Comparison of ENCODE assay signal across 8 cellular contexts in genomic region chr1:50968021-50968883, GRCh38. TPM values are rescaled to one million over a fixed set of nuclear protein-coding genes. Genes with fewer than 3 reads are reported as not detected.
DNase-seq lines count a peak whose midpoint lies in the region; ATAC-seq and TF ChIP-seq lines count a peak whose summit lies in the region.

No MANE protein-coding gene starts in this region.

- peak overlapping the region; percentile 1 for H2BK120ac ChIP-seq in trophoblast cell (ENCODE audit: insufficient read depth, low read length, poor library complexity)

- H3K4me1 ChIP-seq in cardiac muscle cell (ENCODE audit: low read depth) (no peaks in the 10 kb centered on the region), trophoblast cell (ENCODE audit: control insufficient read depth in 1 of 2, insufficient read depth in 2 of 2, low read length in 2 of 2) (peaks cover 6 to 10% of the 10 kb centered on the region in 2 experiments)

- no peaks in the 10 kb centered on the region for H3K9me3 Mint-ChIP-seq in type B pancreatic cell

- H3K79me2 ChIP-seq in trophoblast cell (ENCODE audit: control insufficient read depth, insufficient read depth, low read length, poor library complexity): no peaks in the 10 kb centered on the region

- H3K27ac ChIP-seq in cardiac muscle cell: peak overlapping the region; percentile 7
- H3K27ac ChIP-seq in trophoblast cell (ENCODE audit: low read depth, low read length): peak overlapping the region; percentile 12

- H3K23ac ChIP-seq in trophoblast cell (ENCODE audit: low read length): no peak overlapping the region

- no peak overlapping the region for H3K4ac ChIP-seq in trophoblast cell (ENCODE audit: low read depth, low read length)

- H3K27ac Mint-ChIP-seq in type B pancreatic cell: peak overlapping the region; percentile 71

- DNase-seq in NCI-H1092 treated with DMSO at 0.1 percent for 48 hours (lab: John Stamatoyannopoulos, UW) (peak; percentile 89), SKM-1 treated with dmso at 0.1 percent for 144 hours (lab: John Stamatoyannopoulos, UW; ENCODE audit: unreplicated experiment) (peak; percentile 82), cardiac muscle cell (ENCODE audit: low read depth in 1 of 2, low spot score in 1 of 2) (peak; percentile 88 to 96), trophoblast cell (peak; percentile 85 to 88), type B pancreatic cell (ENCODE audit: extremely low spot score, unreplicated experiment) (peak; percentile 85)
- DNase-seq in activated naive CD8-positive, alpha-beta T cell treated with anti-CD3 and anti-CD28 coated beads, Interleukin-2, amount 50 U/mL, for 16 hours (ENCODE audit: low read depth, low spot score): peak; percentile 42

- H3K27me3 ChIP-seq in cardiac muscle cell (peaks cover 93% of the 10 kb centered on the region), trophoblast cell (ENCODE audit: insufficient read depth, low read length) (peaks cover 9% of the 10 kb centered on the region)

- H3K36me3 ChIP-seq in cardiac muscle cell (no peaks in the 10 kb centered on the region), trophoblast cell (ENCODE audit: control insufficient read depth in 1 of 2, insufficient read depth in 2 of 2, low read length in 2 of 2) (no peaks in the 10 kb centered on the region)

- no peak overlapping the region for H2BK12ac ChIP-seq in trophoblast cell (ENCODE audit: low read length)

- H2AK5ac ChIP-seq in trophoblast cell (ENCODE audit: low read length): no peak overlapping the region

- peak overlapping the region; percentile 68 for H4K8ac ChIP-seq in trophoblast cell (ENCODE audit: low read depth, low read length)

- H3K18ac ChIP-seq in trophoblast cell (ENCODE audit: low read length): no peak overlapping the region

- no peak overlapping the region for H4K12ac ChIP-seq in trophoblast cell (ENCODE audit: low read depth, low read length)

- peaks cover 4% of the 10 kb centered on the region for H3K79me1 ChIP-seq in trophoblast cell (ENCODE audit: low read length)

- peak overlapping the region; percentile 91 for H3K4me2 ChIP-seq in trophoblast cell (ENCODE audit: low read length)

- peak overlapping the region; percentile 61 for H2AFZ ChIP-seq in trophoblast cell (ENCODE audit: insufficient read depth, low read length, poor library complexity)

- peaks cover 8% of the 10 kb centered on the region for H3K4me1 Mint-ChIP-seq in type B pancreatic cell (ENCODE audit: unreplicated experiment)

- no peak overlapping the region for H4K91ac ChIP-seq in trophoblast cell (ENCODE audit: low read depth, low read length)

- peak; percentile 48 for TF ChIP-seq CTCF in cardiac muscle cell (IDR thresholded peaks at IDR 0.05; ENCODE audit: low read depth, low read length)
- peak; percentile 65 for TF ChIP-seq CTCF in type B pancreatic cell (conservative IDR thresholded peaks at IDR 0.05)

- H2BK5ac ChIP-seq in trophoblast cell (ENCODE audit: low read depth, low read length, poor library complexity): no peak overlapping the region

- H3K9ac ChIP-seq in trophoblast cell (ENCODE audit: low read length): peak overlapping the region; percentile 54

- no CpG with 5 or more reads among the region's 80 CpGs for WGBS in trophoblast cell (ENCODE audit: extremely low coverage, insufficient coverage, insufficient read length)

- H3K36me3 Mint-ChIP-seq in type B pancreatic cell: no peaks in the 10 kb centered on the region

- H3K4me3 ChIP-seq in GM08714 (ENCODE audit: low read length) (peak overlapping the region; percentile 93), cardiac muscle cell (peak overlapping the region; percentile 58), trophoblast cell (ENCODE audit: low read depth, low read length) (peak overlapping the region; percentile 74)

- no peak overlapping the region for H3K14ac ChIP-seq in trophoblast cell (ENCODE audit: low read length)

- peaks cover 79% of the 10 kb centered on the region for H3K27me3 Mint-ChIP-seq in type B pancreatic cell

- H3K9me3 ChIP-seq in cardiac muscle cell (ENCODE audit: low read depth) (no peaks in the 10 kb centered on the region), trophoblast cell (ENCODE audit: insufficient read depth, low read depth, low read length) (no peaks in the 10 kb centered on the region)

- peak overlapping the region; percentile 92 for H3K4me3 Mint-ChIP-seq in type B pancreatic cell

- peak; percentile 54 for ATAC-seq in HG02588 (IDR thresholded peaks at IDR 0.05; ENCODE audit: unreplicated experiment)

RNA-seq across cellular contexts. Expression of gene CDKN2C, which starts 1.8 kb away (rescaled TPM):
- total RNA-seq in cardiac muscle cell: 0.39 and 5.5 TPM in 2 replicates
- 0.54 and 2.5 TPM in 2 replicates for polyA plus RNA-seq in cardiac muscle cell
- 1.00 and 1.1 TPM in 2 replicates for polyA plus RNA-seq in trophoblast cell (2013)
- 1.5 and 2.4 TPM in 2 replicates for total RNA-seq in type B pancreatic cell (ENCODE audit: low replicate concordance)

RNA-seq across cellular contexts. Expression of gene FAF1, which starts 8.2 kb away (rescaled TPM):
- total RNA-seq in cardiac muscle cell (20.3 and 24.3 TPM in 2 replicates), type B pancreatic cell (ENCODE audit: low replicate concordance) (49.9 and 60.8 TPM in 2 replicates)
- 71.4 and 76.7 TPM in 2 replicates for polyA plus RNA-seq in cardiac muscle cell
- 23.3 and 23.5 TPM in 2 replicates for polyA plus RNA-seq in trophoblast cell (2013)

Comparison
In these comparisons a context has a peak if more than half of its experiments do, and no peak if none do; other contexts are left out.
1. Peak in every context shown above with its lines: DNase-seq, ATAC-seq, H3K4me3 ChIP-seq and H3K27ac ChIP-seq.
2. DNase-seq: peak in every context shown above with its lines; median percentile 92 in cardiac muscle cell; 89 in NCI-H1092 treated with DMSO at 0.1 percent for 48 hours; 86 in trophoblast cell; 85 in type B pancreatic cell; 82 in SKM-1 treated with dmso at 0.1 percent for 144 hours; 42 in activated naive CD8-positive, alpha-beta T cell treated with anti-CD3 and anti-CD28 coated beads, Interleukin-2, amount 50 U/mL, for 16 hours.